In the genomic region with DNA sequence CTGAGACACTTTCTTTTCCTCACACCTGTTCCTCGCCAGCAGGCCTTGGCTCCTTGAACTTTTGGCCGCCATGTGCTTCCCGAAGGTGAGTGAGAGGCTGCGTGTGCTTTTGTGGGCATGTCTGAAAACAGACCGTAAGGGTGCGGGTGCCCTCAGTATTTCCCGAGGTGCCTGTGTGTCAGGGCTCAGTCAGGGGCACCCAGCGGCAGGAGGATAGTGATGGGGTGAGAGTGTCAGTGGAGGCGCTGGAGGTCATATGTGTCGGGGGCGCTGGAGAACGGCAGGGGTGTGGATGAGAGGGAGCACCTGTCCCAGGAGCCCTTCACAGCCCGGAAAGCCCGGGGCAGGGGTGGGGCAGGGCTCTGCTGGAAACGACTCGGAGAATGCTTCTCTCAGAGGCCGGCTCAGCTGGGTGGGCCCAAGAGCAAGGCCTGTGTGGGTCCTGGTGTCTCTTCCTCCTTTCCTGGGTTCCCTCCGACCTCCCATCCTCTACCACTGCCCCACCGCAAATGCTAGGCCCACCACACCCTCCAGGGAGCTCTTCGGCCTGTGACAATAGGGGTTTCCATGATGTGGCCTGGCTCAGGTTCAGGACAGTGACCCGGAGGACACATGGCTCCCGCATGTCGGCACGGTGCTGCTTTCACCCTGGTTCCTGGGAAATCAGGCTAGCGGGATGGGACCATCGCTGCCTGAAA, we compare ENCODE assay signal across 9 cellular contexts. TPM values are rescaled to one million over a fixed set of nuclear protein-coding genes. Genes with fewer than 3 reads are reported as not detected.
A peak's percentile ranks its signal among the peaks of the same experiment; 100 is the strongest.
DNase-seq lines count a peak whose midpoint lies in the region; ATAC-seq and TF ChIP-seq lines count a peak whose summit lies in the region.
"Had no signal": no experiment of that assay in that cellular context is flagged by ENCODE, and none has a peak within 500 bp of the region (broad histone marks: within the 10 kb centered on the region; RNA-seq: fewer than 3 reads in every experiment).

No MANE protein-coding gene starts in this region.

- no peak for TF ChIP-seq RAD21 in liver (IDR thresholded peaks at IDR 0.05)

- H3K9me2 ChIP-seq in OCI-LY7 (ENCODE audit: insufficient read depth, low read length), result no peaks in the 10 kb centered on the region

- peaks cover 0 to 9% (median 3%) of the 10 kb centered on the region in 4 donors for H3K36me3 ChIP-seq in liver (ENCODE audit: control insufficient read depth in 4 of 4, insufficient read depth in 3 of 4, low read depth in 1 of 4, low read length in 3 of 4)
- H3K36me3 ChIP-seq in thoracic aorta, result no peaks in the 10 kb centered on the region
- no peaks in the 10 kb centered on the region for H3K36me3 ChIP-seq in OCI-LY7 (ENCODE audit: insufficient read depth, low read length)

- H3K9me3 ChIP-seq in liver (ENCODE audit: control insufficient read depth in 4 of 4, low read length in 3 of 4) (no peaks in the 10 kb centered on the region), thoracic aorta (no peaks in the 10 kb centered on the region), OCI-LY7 (ENCODE audit: low read length) (no peaks in the 10 kb centered on the region)

- H3K27me3 Mint-ChIP-seq in activated naive CD8-positive, alpha-beta T cell treated with anti-CD3 and anti-CD28 coated beads, Interleukin-2, amount 10 ng/mL, durations not matched to agents 7 days and 5 days, result no peaks in the 10 kb centered on the region

- H3K4me1 Mint-ChIP-seq in activated naive CD8-positive, alpha-beta T cell treated with anti-CD3 and anti-CD28 coated beads, Interleukin-2, amount 10 ng/mL, durations not matched to agents 7 days and 5 days, result peaks cover 48% of the 10 kb centered on the region

- H3K4me3 ChIP-seq in liver (ENCODE audit: low read depth in 1 of 3, low read length in 3 of 3) (peak overlapping the region; percentile 51 to 89 (median 84)), thoracic aorta (peak overlapping the region; percentile 64), OCI-LY7 (ENCODE audit: low read depth, low read length, poor library complexity, severe bottlenecking) (no peak overlapping the region)

- no peaks in the 10 kb centered on the region for H3K79me2 ChIP-seq in OCI-LY7 (ENCODE audit: insufficient read depth, low read depth, low read length)

- TF ChIP-seq CTCF in liver (IDR thresholded peaks at IDR 0.05; ENCODE audit: low read depth, low read length, missing input control), result no peak
- no peak for TF ChIP-seq CTCF in thoracic aorta (IDR thresholded peaks at IDR 0.05)
- no peak for TF ChIP-seq CTCF in OCI-LY7 (conservative IDR thresholded peaks at IDR 0.05; ENCODE audit: low read length)

- no peak for DNase-seq in activated CD4-positive, CD25-positive, alpha-beta regulatory T cell treated with anti-CD3 and anti-CD28 coated beads, Interleukin-2, amount 50 U/mL, for 72 hours
- DNase-seq in activated naive CD8-positive, alpha-beta T cell treated with anti-CD3 and anti-CD28 coated beads, Interleukin-2, amount 10 ng/mL, durations not matched to agents 7 days and 5 days, result no peak
- no peak for DNase-seq in thoracic aorta (ENCODE audit: low spot score)
- DNase-seq in OCI-LY7 (ENCODE audit: low spot score), result no peak

- H3K4me1 ChIP-seq in liver (ENCODE audit: control insufficient read depth in 4 of 4, insufficient read depth in 4 of 4, low read length in 3 of 4), result peaks cover 0 to 9% (median 5%) of the 10 kb centered on the region in 4 donors
- peaks cover 11 to 23% of the 10 kb centered on the region in 2 donors for H3K4me1 ChIP-seq in thoracic aorta (ENCODE audit: control insufficient read depth in 1 of 2, low read depth in 2 of 2)
- H3K4me1 ChIP-seq in OCI-LY7 (ENCODE audit: insufficient read depth, low read length, poor library complexity, severe bottlenecking), result no peaks in the 10 kb centered on the region

- H3K27ac Mint-ChIP-seq in activated naive CD8-positive, alpha-beta T cell treated with anti-CD3 and anti-CD28 coated beads, Interleukin-2, amount 10 ng/mL, durations not matched to agents 7 days and 5 days, result peak overlapping the region; percentile 98

- intact Hi-C loops in OCI-LY7 (cut with micrococcal nuclease; ENCODE audit: unreplicated experiment), result no loop called here

- 48% methylated on average over 26 of the region's 26 CpGs for WGBS in liver

- H2AFZ ChIP-seq in OCI-LY7 (ENCODE audit: low read length), result no peak overlapping the region

- peak overlapping the region; percentile 84 to 97 for H3K9ac ChIP-seq in liver (ENCODE audit: low read depth in 1 of 2, low read length in 2 of 2)

- peak; percentile 41 to 49 for ATAC-seq in activated CD4-positive, CD25-positive, alpha-beta regulatory T cell treated with anti-CD3 and anti-CD28 coated beads, Interleukin-2, amount 50 U/mL, for 24 hours
- ATAC-seq in activated naive CD8-positive, alpha-beta T cell treated with anti-CD3 and anti-CD28 coated beads, Interleukin-2, amount 10 ng/mL, durations not matched to agents 7 days and 5 days (ENCODE audit: low read depth), result peak; percentile 9
- ATAC-seq in thoracic aorta (ENCODE audit: insufficient number of reproducible peaks, low FRiP score, low read depth) (no peak), GM19455 (IDR thresholded peaks at IDR 0.05; ENCODE audit: unreplicated experiment) (no peak), HG03378 (IDR thresholded peaks at IDR 0.05; ENCODE audit: unreplicated experiment) (no peak)

- H4K20me1 ChIP-seq in OCI-LY7 (ENCODE audit: insufficient read depth, low read length), result no peaks in the 10 kb centered on the region

- peak overlapping the region; percentile 98 for H3K4me3 Mint-ChIP-seq in activated naive CD8-positive, alpha-beta T cell treated with anti-CD3 and anti-CD28 coated beads, Interleukin-2, amount 10 ng/mL, durations not matched to agents 7 days and 5 days

- H3K27me3 ChIP-seq in liver (ENCODE audit: control insufficient read depth in 4 of 4, insufficient read depth in 4 of 4, low read length in 3 of 4) (no peaks in the 10 kb centered on the region), thoracic aorta (replicated peaks; ENCODE audit: insufficient read depth) (no peaks in the 10 kb centered on the region)

- H3K27ac ChIP-seq in liver (ENCODE audit: low read depth in 1 of 2, low read length in 2 of 2), result peak overlapping the region; percentile 82 to 88
- H3K27ac ChIP-seq in thoracic aorta, result peak overlapping the region in 1 of 2 donors; percentile 14
- no peak overlapping the region for H3K27ac ChIP-seq in OCI-LY7 (ENCODE audit: low read depth, low read length, poor library complexity, severe bottlenecking)

- CTCF ChIA-PET in OCI-LY7 (lab: Charles Lee; ENCODE audit: unreplicated experiment), result no interaction called here

- POLR2A ChIA-PET in activated naive CD8-positive, alpha-beta T cell treated with anti-CD3 and anti-CD28 coated beads, Interleukin-2, amount 10 ng/mL, durations not matched to agents 7 days and 5 days (lab: Charles Lee), result interaction anchor here (0.6 to 8.7 kb wide), 19 partner anchors 9 to 150 kb away, joined by 3 to 143 read pairs (median 11); a partner anchor contains a TSS
- POLR2A ChIA-PET in OCI-LY7 (lab: Charles Lee), result no interaction called here

- BruUV-seq in OCI-LY7 (replicated peaks; lab: Mats Ljungman, UMichigan), result no TSS peak

- peaks cover 50% of the 10 kb centered on the region for H3K36me3 Mint-ChIP-seq in activated naive CD8-positive, alpha-beta T cell treated with anti-CD3 and anti-CD28 coated beads, Interleukin-2, amount 10 ng/mL, durations not matched to agents 7 days and 5 days

- H3K9me3 Mint-ChIP-seq in activated naive CD8-positive, alpha-beta T cell treated with anti-CD3 and anti-CD28 coated beads, Interleukin-2, amount 10 ng/mL, durations not matched to agents 7 days and 5 days, result no peaks in the 10 kb centered on the region

- no peak overlapping the region for H3K4me2 ChIP-seq in OCI-LY7 (ENCODE audit: low read length)

TF ChIP-seq in liver, 16 proteins besides CTCF, POLR2A, EP300 and RAD21 (continues in another document):
- peak; percentile 18 for TF ChIP-seq TAF1 (conservative IDR thresholded peaks at IDR 0.05)

RNA-seq across cellular contexts. Expression of a gene that starts 0.5 kb away (rescaled TPM):
- 1,000 to 10,000 TPM; 2,319 to 2,425 TPM for total RNA-seq in activated naive CD8-positive, alpha-beta T cell treated with anti-CD3 and anti-CD28 coated beads, Interleukin-2, amount 10 ng/mL, durations not matched to agents 7 days and 5 days
- 100 to 1,000 TPM in 1 of 2 donors, 1 to 10 TPM in 1; 8.6 to 328 TPM for total RNA-seq in liver
- 100 to 1,000 TPM in 1 of 2 donors, 10 to 100 TPM in 1; 93.4 to 300 TPM for polyA plus RNA-seq in liver
- 10 to 100 TPM; 42.4 to 55.4 TPM for total RNA-seq in thoracic aorta
- not detected in 2 replicates for total RNA-seq in OCI-LY7 (2014; rRNA removed; shearing (Covaris generic))
- total RNA-seq in OCI-LY7 (2022), result not detected in 2 replicates

RNA-seq across cellular contexts. Expression of a gene that starts 19.5 kb away (rescaled TPM):
- total RNA-seq in activated naive CD8-positive, alpha-beta T cell treated with anti-CD3 and anti-CD28 coated beads, Interleukin-2, amount 10 ng/mL, durations not matched to agents 7 days and 5 days, result 10 to 100 TPM; 49.3 to 60.4 TPM
- total RNA-seq in liver (1 to 10 TPM in 1 of 2 donors, under 1 TPM in 1; 0.47 to 2.7 TPM), thoracic aorta (1 to 10 TPM in 1 of 2 donors, not detected in 1; 4.2 TPM), OCI-LY7 (2022) (5.6 and 5.8 TPM in 2 replicates)
- polyA plus RNA-seq in liver, result 1 to 10 TPM in 1 of 2 donors, under 1 TPM in 1; 0.57 to 1.3 TPM
- 0.63 and 2.6 TPM in 2 replicates for total RNA-seq in OCI-LY7 (2014; rRNA removed; shearing (Covaris generic))

RNA-seq across cellular contexts. Expression of a gene that starts 29.1 kb away (rescaled TPM):
- 1 to 10 TPM; 1.6 TPM for total RNA-seq in activated naive CD8-positive, alpha-beta T cell treated with anti-CD3 and anti-CD28 coated beads, Interleukin-2, amount 10 ng/mL, durations not matched to agents 7 days and 5 days
- under 1 TPM in 1 of 2 donors, not detected in 1; 0.59 TPM for total RNA-seq in liver
- under 1 TPM; 0.15 to 0.33 TPM for polyA plus RNA-seq in liver
- total RNA-seq in thoracic aorta, result 1 to 10 TPM in 1 of 2 donors, not detected in 1; 1.1 TPM
- not detected in 2 replicates for total RNA-seq in OCI-LY7 (2014; rRNA removed; shearing (Covaris generic))
- not detected in 2 replicates for total RNA-seq in OCI-LY7 (2022)
- total RNA-seq: A673 had no signal

RNA-seq across cellular contexts. Expression of a gene that starts 33.2 kb away (rescaled TPM):
- total RNA-seq in activated naive CD8-positive, alpha-beta T cell treated with anti-CD3 and anti-CD28 coated beads, Interleukin-2, amount 10 ng/mL, durations not matched to agents 7 days and 5 days, result under 1 TPM; 0.37 to 0.39 TPM
- total RNA-seq in liver (not detected), thoracic aorta (not detected), OCI-LY7 (2022) (0.49 and 0.72 TPM in 2 replicates)
- not detected for polyA plus RNA-seq in liver
- total RNA-seq in OCI-LY7 (2014; rRNA removed; shearing (Covaris generic)), result 0.09 TPM in 1 of 2 replicates, not detected in the other
- total RNA-seq: A673 had no signal

RNA-seq across cellular contexts. Expression of a gene that starts 42.1 kb away (rescaled TPM):
- 10 to 100 TPM; 36.3 to 36.9 TPM for total RNA-seq in activated naive CD8-positive, alpha-beta T cell treated with anti-CD3 and anti-CD28 coated beads, Interleukin-2, amount 10 ng/mL, durations not matched to agents 7 days and 5 days
- total RNA-seq in liver (10 to 100 TPM; 12.6 to 14.8 TPM), thoracic aorta (10 to 100 TPM; 19.0 to 24.7 TPM), OCI-LY7 (2022) (26.3 and 33.6 TPM in 2 replicates)
- 10 to 100 TPM; 10.8 TPM for polyA plus RNA-seq in liver
- 33.7 and 36.0 TPM in 2 replicates for total RNA-seq in OCI-LY7 (2014; rRNA removed; shearing (Covaris generic))

Comparison
In these comparisons a context has a peak if more than half of its experiments do, and no peak if none do; other contexts are left out.
1. ATAC-seq: peak in activated CD4-positive, CD25-positive, alpha-beta regulatory T cell treated with anti-CD3 and anti-CD28 coated beads, Interleukin-2, amount 50 U/mL, for 24 hours (2 of 2) and activated naive CD8-positive, alpha-beta T cell treated with anti-CD3 and anti-CD28 coated beads, Interleukin-2, amount 10 ng/mL, durations not matched to agents 7 days and 5 days (single experiment); none in thoracic aorta (single experiment), GM19455 (single experiment) and HG03378 (single experiment).
2. RNA of a gene that starts 0.5 kb away (total RNA-seq): 2,319 to 2,425 TPM in activated naive CD8-positive, alpha-beta T cell treated with anti-CD3 and anti-CD28 coated beads, Interleukin-2, amount 10 ng/mL, durations not matched to agents 7 days and 5 days, 8.6 to 328 TPM in liver and 42.4 to 55.4 TPM in thoracic aorta; not detected in OCI-LY7; every median in the first group is over 4 times any median in the second.
3. RNA of a gene that starts 19.5 kb away (total RNA-seq): 49.3 to 60.4 TPM in activated naive CD8-positive, alpha-beta T cell treated with anti-CD3 and anti-CD28 coated beads, Interleukin-2, amount 10 ng/mL, durations not matched to agents 7 days and 5 days; 0.63 to 5.8 TPM in OCI-LY7, 4.2 TPM in thoracic aorta and 0.47 to 2.7 TPM in liver; every median in the first group is over 4 times any median in the second.